Comparison of ENCODE assay signal across 8 cellular contexts in the genomic region with DNA sequence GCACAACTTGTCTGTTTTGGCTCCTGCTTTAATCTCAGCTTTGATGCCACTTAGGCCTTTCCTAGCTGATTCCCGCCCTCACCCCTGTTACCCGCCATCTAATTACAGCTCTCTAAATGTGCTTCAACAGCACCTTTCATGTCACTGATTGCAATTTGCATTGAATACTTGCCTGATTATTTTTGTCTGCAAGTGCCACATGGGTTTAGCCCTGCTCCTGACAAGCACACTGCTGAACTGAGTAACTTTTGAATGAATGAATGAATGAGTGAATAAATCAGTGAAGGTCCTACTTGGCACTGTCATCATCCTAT. TPM values are rescaled to one million over a fixed set of nuclear protein-coding genes. Genes with fewer than 3 reads are reported as not detected.
A peak's percentile ranks its signal among the peaks of the same experiment; 100 is the strongest.
DNase-seq lines count a peak whose midpoint lies in the region; ATAC-seq and TF ChIP-seq lines count a peak whose summit lies in the region.

No MANE protein-coding gene starts in this region.

- DNase-seq in CD4-positive, alpha-beta T cell, result no peak
- DNase-seq in cardiac fibroblast (ENCODE audit: low read depth in 2 of 2), result no peak
- peak in 2 of 9 donors; percentile 4 to 8 for DNase-seq in naive thymus-derived CD4-positive, alpha-beta T cell
- DNase-seq in EL, result no peak
- no peak for DNase-seq in activated CD4-positive, CD25-positive, alpha-beta regulatory T cell (lab: John Stamatoyannopoulos, UW)
- no peak for DNase-seq in mesenteric fat pad (ENCODE audit: low spot score)

- H3K4me3 ChIP-seq in HUES48 (ENCODE audit: low read depth, low read length) (peak overlapping the region; percentile 68), cardiac fibroblast (replicated peaks in 1 of 2; ENCODE audit: low read depth in 2 of 2, low read length in 2 of 2) (peak overlapping the region; percentile 59 to 84)
- H3K4me3 ChIP-seq in naive thymus-derived CD4-positive, alpha-beta T cell (ENCODE audit: low read length), result peak overlapping the region; percentile 49

- no peak overlapping the region for H3K9ac ChIP-seq in HUES48 (ENCODE audit: low read depth, low read length)

- H3K9me3 ChIP-seq in CD4-positive, alpha-beta T cell (ENCODE audit: control insufficient read depth, low read length), result no peaks in the 10 kb centered on the region
- H3K9me3 ChIP-seq in HUES48 (ENCODE audit: control insufficient read depth, insufficient read depth, low read length), result no peaks in the 10 kb centered on the region
- no peaks in the 10 kb centered on the region for H3K9me3 ChIP-seq in naive thymus-derived CD4-positive, alpha-beta T cell (ENCODE audit: control insufficient read depth in 2 of 3, low read length in 3 of 3)

- peak; percentile 8 for ATAC-seq in CD4-positive, alpha-beta T cell (ENCODE audit: poor library complexity)
- peak; percentile 1 for ATAC-seq in naive thymus-derived CD4-positive, alpha-beta T cell
- ATAC-seq in GM21515 (IDR thresholded peaks at IDR 0.05; ENCODE audit: unreplicated experiment), result no peak

- H3K36me3 Mint-ChIP-seq in CD4-positive, alpha-beta T cell (ENCODE audit: low read depth), result no peaks in the 10 kb centered on the region
- H3K36me3 Mint-ChIP-seq in naive thymus-derived CD4-positive, alpha-beta T cell, result peaks cover 0 to 2% (median 0%) of the 10 kb centered on the region in 5 donors

- H3K27ac Mint-ChIP-seq in CD4-positive, alpha-beta T cell, result no peak overlapping the region
- peak overlapping the region in 3 of 9 donors; percentile 7 to 78 (median 36) for H3K27ac Mint-ChIP-seq in naive thymus-derived CD4-positive, alpha-beta T cell

- no peaks in the 10 kb centered on the region for H3K9me3 Mint-ChIP-seq in CD4-positive, alpha-beta T cell
- H3K9me3 Mint-ChIP-seq in naive thymus-derived CD4-positive, alpha-beta T cell, result no peaks in the 10 kb centered on the region

- CTCF ChIA-PET in CD4-positive, alpha-beta T cell (lab: Charles Lee), result interaction anchor here (1.1 kb wide), 1 partner anchor 74 kb away, joined by 5 read pairs; no protein-coding TSS in a partner anchor
- CTCF ChIA-PET in naive thymus-derived CD4-positive, alpha-beta T cell (lab: Charles Lee), result interaction anchor here (1.5 to 4.4 kb wide), 4 partner anchors 32 to 122 kb away, joined by 4 to 12 read pairs (median 6); no protein-coding TSS in a partner anchor

- intact Hi-C loops in CD4-positive, alpha-beta T cell (cut with DNase I, micrococcal nuclease), result loop anchor here in 1 of 2 experiments (5.0 kb wide), 1 partner anchor 65 kb away; no protein-coding TSS in a partner anchor
- intact Hi-C loops in naive thymus-derived CD4-positive, alpha-beta T cell (cut with micrococcal nuclease), result loop anchor here (1.0 to 10.0 kb wide), 9 partner anchors 32 to 1863 kb away; a partner anchor contains a TSS

- no peak overlapping the region for H3K27ac ChIP-seq in CD4-positive, alpha-beta T cell (ENCODE audit: low read depth, low read length)
- peak overlapping the region; percentile 5 for H3K27ac ChIP-seq in HUES48 (ENCODE audit: low read depth, low read length)
- H3K27ac ChIP-seq in naive thymus-derived CD4-positive, alpha-beta T cell (ENCODE audit: low read depth, low read length), result no peak overlapping the region

- H3K27me3 Mint-ChIP-seq in CD4-positive, alpha-beta T cell, result peaks cover 80% of the 10 kb centered on the region
- peaks cover 41 to 72% (median 50%) of the 10 kb centered on the region in 5 donors for H3K27me3 Mint-ChIP-seq in naive thymus-derived CD4-positive, alpha-beta T cell

- no peak for TF ChIP-seq CTCF in CD4-positive, alpha-beta T cell (IDR thresholded peaks at IDR 0.05)
- TF ChIP-seq CTCF in cardiac fibroblast (IDR thresholded peaks at IDR 0.05; ENCODE audit: low read depth, low read length), result no peak

- POLR2A ChIA-PET in CD4-positive, alpha-beta T cell (lab: Charles Lee), result interaction anchor here (2.8 kb wide), 1 partner anchor 67 kb away, joined by 15 read pairs; no protein-coding TSS in a partner anchor
- POLR2A ChIA-PET in naive thymus-derived CD4-positive, alpha-beta T cell (lab: Charles Lee), result interaction anchor here (1.6 kb wide), 1 partner anchor 67 kb away, joined by 9 read pairs; no protein-coding TSS in a partner anchor

- peak overlapping the region; percentile 53 for H3K4me3 Mint-ChIP-seq in CD4-positive, alpha-beta T cell
- peak overlapping the region; percentile 68 to 91 (median 80) for H3K4me3 Mint-ChIP-seq in naive thymus-derived CD4-positive, alpha-beta T cell

- H3K4me1 ChIP-seq in HUES48 (ENCODE audit: control insufficient read depth, insufficient read depth, low read length), result peaks cover 16% of the 10 kb centered on the region
- H3K4me1 ChIP-seq in naive thymus-derived CD4-positive, alpha-beta T cell (ENCODE audit: control insufficient read depth in 2 of 2, insufficient read depth in 2 of 2, low read length in 2 of 2), result peaks cover 8 to 10% of the 10 kb centered on the region in 2 donors

- H3K4me1 Mint-ChIP-seq in CD4-positive, alpha-beta T cell (ENCODE audit: low read depth), result peaks cover 19% of the 10 kb centered on the region
- H3K4me1 Mint-ChIP-seq in naive thymus-derived CD4-positive, alpha-beta T cell, result peaks cover 15 to 18% (median 16%) of the 10 kb centered on the region in 7 donors

- H3K36me3 ChIP-seq in HUES48 (ENCODE audit: control insufficient read depth, insufficient read depth, low read length), result no peaks in the 10 kb centered on the region
- no peaks in the 10 kb centered on the region for H3K36me3 ChIP-seq in naive thymus-derived CD4-positive, alpha-beta T cell (ENCODE audit: control insufficient read depth in 2 of 3, insufficient read depth in 3 of 3, low read length in 3 of 3)

- H3K27me3 ChIP-seq in CD4-positive, alpha-beta T cell (ENCODE audit: control insufficient read depth, insufficient read depth, low read length), result peaks cover 31% of the 10 kb centered on the region
- peaks cover 26% of the 10 kb centered on the region for H3K27me3 ChIP-seq in HUES48 (ENCODE audit: control insufficient read depth, insufficient read depth, low read length)
- H3K27me3 ChIP-seq in naive thymus-derived CD4-positive, alpha-beta T cell (ENCODE audit: control insufficient read depth in 2 of 2, insufficient read depth in 2 of 2, low read length in 2 of 2), result no peaks in the 10 kb centered on the region

RNA-seq across cellular contexts. Expression of a gene that starts 0.6 kb away (rescaled TPM):
- total RNA-seq in CD4-positive, alpha-beta T cell, result 1 to 10 TPM; 1.3 to 1.4 TPM
- 1 to 10 TPM; 1.5 to 7.6 (median 5.6) TPM for total RNA-seq in naive thymus-derived CD4-positive, alpha-beta T cell
- 1 to 10 TPM; 1.2 to 2.1 TPM for polyA plus RNA-seq in naive thymus-derived CD4-positive, alpha-beta T cell
- total RNA-seq in mesenteric fat pad, result 9.9 TPM

RNA-seq across cellular contexts. Expression of a gene that starts 56.1 kb away (rescaled TPM):
- total RNA-seq in CD4-positive, alpha-beta T cell, result not detected
- total RNA-seq in naive thymus-derived CD4-positive, alpha-beta T cell, result not detected
- not detected for polyA plus RNA-seq in naive thymus-derived CD4-positive, alpha-beta T cell
- not detected for total RNA-seq in mesenteric fat pad
